15 cellular contexts compared by ENCODE assay signal in genomic region chr4:925171-925570, GRCh38. TPM values are rescaled to one million over a fixed set of nuclear protein-coding genes. Genes with fewer than 3 reads are reported as not detected.
A peak's percentile ranks its signal among the peaks of the same experiment; 100 is the strongest.
DNase-seq lines count a peak whose midpoint lies in the region; ATAC-seq and TF ChIP-seq lines count a peak whose summit lies in the region.
"Had no signal": no experiment of that assay in that cellular context is flagged by ENCODE, and none has a peak within 500 bp of the region (broad histone marks: within the 10 kb centered on the region; RNA-seq: fewer than 3 reads in every experiment).

No MANE protein-coding gene starts in this region.

- no peak for ATAC-seq in HG03354 (IDR thresholded peaks at IDR 0.05; ENCODE audit: poor library complexity, severe bottlenecking, unreplicated experiment)
- ATAC-seq in HG03039 (IDR thresholded peaks at IDR 0.05; ENCODE audit: unreplicated experiment) = no peak

- peaks cover 3% of the 10 kb centered on the region for H3K4me1 ChIP-seq in osteoblast (ENCODE audit: insufficient read depth, low read length)
- peaks cover 37 to 70% (median 58%) of the 10 kb centered on the region in 4 donors for H3K4me1 ChIP-seq in stomach

- H3K9me3 ChIP-seq in osteoblast (ENCODE audit: low read depth, low read length) (no peaks in the 10 kb centered on the region), stomach (no peaks in the 10 kb centered on the region)
- H3K9me3 ChIP-seq: suprapubic skin had no signal

- TF ChIP-seq CTCF in CD14-positive monocyte (IDR thresholded peaks at IDR 0.05) (no peak), osteoblast (IDR thresholded peaks at IDR 0.05; ENCODE audit: extremely low read depth, low read depth, low read length) (no peak), stomach (IDR thresholded peaks at IDR 0.05) (no peak)

- TF ChIP-seq EP300 in stomach (IDR thresholded peaks at IDR 0.05) = no peak

- H3K4me3 ChIP-seq in H7 (ENCODE audit: insufficient read depth, low read depth, low read length) (no peak overlapping the region), osteoblast (ENCODE audit: insufficient read depth, low read length) (no peak overlapping the region), stomach (no peak overlapping the region)
- H3K4me3 ChIP-seq: lung, suprapubic skin had no signal

- H2AFZ ChIP-seq in osteoblast (ENCODE audit: low read length) = no peak overlapping the region

- H3K4me1 Mint-ChIP-seq in CD14-positive monocyte = peaks cover 67% of the 10 kb centered on the region

- peaks cover 0 to 2% (median 0%) of the 10 kb centered on the region in 7 donors for H3K9me3 Mint-ChIP-seq in CD14-positive monocyte

- H3K27ac Mint-ChIP-seq in CD14-positive monocyte = peak overlapping the region in 4 of 7 donors; percentile 40 to 84 (median 51)

- H3K27ac ChIP-seq in osteoblast (ENCODE audit: low read depth, low read length) (no peak overlapping the region), stomach (no peak overlapping the region)
- H3K27ac ChIP-seq: C4-2B, suprapubic skin had no signal

- DNase-seq in CD14-positive monocyte (ENCODE audit: low spot score) (no peak), H7 (peak; percentile 32), ecto neural progenitor cell (ENCODE audit: low spot score) (peak; percentile 33), osteoblast (ENCODE audit: insufficient read length, low spot score, missing footprints) (peak; percentile 61), stomach (no peak)
- DNase-seq: activated CD4-positive, alpha-beta T cell treated with anti-CD3 and anti-CD28 coated beads, Interleukin-2, amount 50 U/mL, for 1 hour; activated gamma-delta T cell treated with Interleukin-2 at 50 U/mL for 16 hours; DMS79 treated with DMSO at 0.1 percent for 48 hours; NCI-H446 treated with DMSO at 0.1 percent for 48 hours; SHP77 treated with DMSO at 0.1 percent for 48 hours had no signal

- peaks cover 90% of the 10 kb centered on the region for H3K79me2 ChIP-seq in osteoblast (ENCODE audit: insufficient read depth, low read length)

- WGBS in stomach, 5 donors = 85 to 93% (median 89%) methylated on average over 9 of the region's 9 CpGs

- intact Hi-C loops in CD14-positive monocyte (cut with micrococcal nuclease) = no loop called here
- intact Hi-C loops in stomach (cut with DNase I; ENCODE audit: low total_unique reads) = no loop called here

- no peak overlapping the region for H3K4me3 Mint-ChIP-seq in CD14-positive monocyte

- H3K27me3 ChIP-seq in H7 (ENCODE audit: control insufficient read depth, insufficient read depth, low read length) = no peaks in the 10 kb centered on the region
- no peaks in the 10 kb centered on the region for H3K27me3 ChIP-seq in osteoblast (ENCODE audit: insufficient read depth, low read length)
- no peaks in the 10 kb centered on the region for H3K27me3 ChIP-seq in stomach
- H3K27me3 ChIP-seq: suprapubic skin had no signal

- TF ChIP-seq POLR2A in stomach (IDR thresholded peaks at IDR 0.05) = no peak

- peaks cover 67% of the 10 kb centered on the region for H4K20me1 ChIP-seq in osteoblast (ENCODE audit: insufficient read depth, low read length)

- H3K36me3 Mint-ChIP-seq in CD14-positive monocyte = peaks cover 14 to 46% of the 10 kb centered on the region in 2 donors

- H3K4me2 ChIP-seq in osteoblast (ENCODE audit: insufficient read depth, low read length) = no peak overlapping the region

- H3K36me3 ChIP-seq in H7 (replicated peaks; ENCODE audit: control insufficient read depth, insufficient read depth, low read length) (no peaks in the 10 kb centered on the region), osteoblast (ENCODE audit: insufficient read depth, low read length) (peaks cover 9% of the 10 kb centered on the region), stomach (peaks cover 0 to 22% (median 7%) of the 10 kb centered on the region in 4 donors)
- H3K36me3 ChIP-seq: suprapubic skin had no signal

- peaks cover 0 to 4% (median 0%) of the 10 kb centered on the region in 3 donors for H3K27me3 Mint-ChIP-seq in CD14-positive monocyte (ENCODE audit: low read depth in 3 of 3)

RNA-seq across cellular contexts. Expression of gene GAK, which starts 6.9 kb away (rescaled TPM):
- polyA plus RNA-seq in CD14-positive monocyte (10 to 100 TPM; 40.3 to 54.9 TPM), stomach (100 to 1,000 TPM; 128 to 149 (median 133) TPM)
- 77.4 and 85.1 TPM in 2 replicates for total RNA-seq in H7 (2014; rRNA removed; shearing (Covaris generic))
- total RNA-seq in osteoblast (45.7 and 48.9 TPM in 2 replicates), stomach (100 to 1,000 TPM in 4 of 5 donors, 10 to 100 TPM in 1; 71.8 to 503 (median 194) TPM)

RNA-seq across cellular contexts. Expression of gene TMEM175, which starts 7.1 kb away (rescaled TPM):
- polyA plus RNA-seq in CD14-positive monocyte = 10 to 100 TPM; 18.9 to 20.7 TPM
- total RNA-seq in H7 (2014; rRNA removed; shearing (Covaris generic)) = 6.5 and 8.4 TPM in 2 replicates
- total RNA-seq in osteoblast = 12.4 and 13.8 TPM in 2 replicates
- total RNA-seq in stomach = 10 to 100 TPM in 4 of 5 donors, 1 to 10 TPM in 1; 7.3 to 82.8 (median 20.1) TPM
- 10 to 100 TPM; 16.6 to 39.4 (median 18.9) TPM for polyA plus RNA-seq in stomach

RNA-seq across cellular contexts. Expression of gene DGKQ, which starts 48.2 kb away (rescaled TPM):
- polyA plus RNA-seq in CD14-positive monocyte = 1 to 10 TPM in 1 of 2 donors, under 1 TPM in 1; 0.58 to 2.4 TPM
- total RNA-seq in H7 (2014; rRNA removed; shearing (Covaris generic)) = 19.4 and 26.7 TPM in 2 replicates
- 10.3 and 15.2 TPM in 2 replicates for total RNA-seq in osteoblast
- 100 to 1,000 TPM in 1 of 5 donors, 10 to 100 TPM in 1, 1 to 10 TPM in 3; 5.8 to 176 (median 8.8) TPM for total RNA-seq in stomach
- polyA plus RNA-seq in stomach = 1 to 10 TPM; 3.8 to 6.6 (median 5.4) TPM

Comparison
In these comparisons a context has a peak if more than half of its experiments do, and no peak if none do; other contexts are left out.
1. DNase-seq: peak in H7 (single experiment), ecto neural progenitor cell (single experiment) and osteoblast (single experiment); none in CD14-positive monocyte (single experiment) and stomach (single experiment).